Comparison of ENCODE assay signal across 18 cellular contexts in the genomic region with DNA sequence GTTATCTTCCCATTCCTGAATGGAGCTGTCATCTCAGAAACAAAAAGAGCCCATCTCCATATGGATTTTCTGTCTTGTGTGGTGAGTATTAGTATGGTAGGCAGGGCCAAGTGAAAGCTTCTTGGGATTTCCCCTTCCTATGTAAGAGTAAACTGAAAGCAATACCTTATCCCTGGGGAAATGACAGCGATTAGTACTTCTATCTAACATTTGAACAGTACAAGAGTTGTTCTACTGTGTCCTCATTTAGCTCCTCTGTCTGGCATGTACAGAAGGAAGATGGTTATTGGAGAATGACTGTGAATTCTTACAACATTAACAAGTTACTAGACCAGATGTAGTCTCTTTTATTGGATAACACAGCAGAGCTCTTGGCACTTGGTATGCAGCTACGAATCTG. TPM values are rescaled to one million over a fixed set of nuclear protein-coding genes. Genes with fewer than 3 reads are reported as not detected.
A peak's percentile ranks its signal among the peaks of the same experiment; 100 is the strongest.
DNase-seq lines count a peak whose midpoint lies in the region; ATAC-seq and TF ChIP-seq lines count a peak whose summit lies in the region.
"Had no signal": no experiment of that assay in that cellular context is flagged by ENCODE, and none has a peak within 500 bp of the region (broad histone marks: within the 10 kb centered on the region; RNA-seq: fewer than 3 reads in every experiment).

No MANE protein-coding gene starts in this region.

- no peak overlapping the region for H3K4me3 ChIP-seq in AG10803 (ENCODE audit: low read length)
- no peak overlapping the region for H3K4me3 ChIP-seq in choroid plexus epithelial cell (ENCODE audit: low read depth, low read length)
- H3K4me3 ChIP-seq in fibroblast of mammary gland (ENCODE audit: control insufficient read depth, low read depth, low read length) = no peak overlapping the region
- no peak overlapping the region for H3K4me3 ChIP-seq in osteoblast (ENCODE audit: insufficient read depth, low read length)
- H3K4me3 ChIP-seq: A549, BLaER1, GM12878 had no signal

- TF ChIP-seq CTCF in AG10803 (conservative IDR thresholded peaks at IDR 0.05; ENCODE audit: low read length) (no peak), choroid plexus epithelial cell (conservative IDR thresholded peaks at IDR 0.05; ENCODE audit: low read depth, low read length) (no peak), fibroblast of mammary gland (conservative IDR thresholded peaks at IDR 0.05; ENCODE audit: control insufficient read depth, insufficient read depth, low read depth, low read length) (no peak), osteoblast (IDR thresholded peaks at IDR 0.05; ENCODE audit: extremely low read depth, low read depth, low read length) (no peak)

- H3K27me3 ChIP-seq in osteoblast (ENCODE audit: insufficient read depth, low read length) = peaks cover 5% of the 10 kb centered on the region
- H3K27me3 ChIP-seq: BLaER1 had no signal

- H2AFZ ChIP-seq in osteoblast (ENCODE audit: low read length) = no peak overlapping the region

- ATAC-seq in HG02571 (IDR thresholded peaks at IDR 0.05; ENCODE audit: unreplicated experiment) = no peak
- ATAC-seq: A549, GM12878, HepG2 had no signal

- no peaks in the 10 kb centered on the region for H3K79me2 ChIP-seq in osteoblast (ENCODE audit: insufficient read depth, low read length)

- peak; percentile 14 for DNase-seq in NCI-H2171 treated with DMSO at 0.1 percent for 48 hours (lab: John Stamatoyannopoulos, UW)
- DNase-seq in NCI-H2171 (lab: John Stamatoyannopoulos, UW) = no peak
- peak; percentile 53 for DNase-seq in AG10803 (ENCODE audit: low read depth)
- peak; percentile 8 for DNase-seq in choroid plexus epithelial cell (ENCODE audit: low read depth)
- DNase-seq in fibroblast of mammary gland (ENCODE audit: low read depth) = peak; percentile 63
- no peak for DNase-seq in osteoblast (ENCODE audit: insufficient read length, low spot score, missing footprints)
- DNase-seq in NCI-H2029 treated with DMSO at 0.1 percent for 48 hours (lab: John Stamatoyannopoulos, UW) = no peak
- DNase-seq: CD4-positive, alpha-beta memory T cell; DND-41; EL; H9 had no signal

- H3K9me3 ChIP-seq in osteoblast (ENCODE audit: low read depth, low read length) = peaks cover 8% of the 10 kb centered on the region

- no peak overlapping the region for H3K4me2 ChIP-seq in osteoblast (ENCODE audit: insufficient read depth, low read length)
- H3K4me2 ChIP-seq: A549, BLaER1 had no signal

- no peaks in the 10 kb centered on the region for H3K36me3 ChIP-seq in osteoblast (ENCODE audit: insufficient read depth, low read length)

- no peaks in the 10 kb centered on the region for H4K20me1 ChIP-seq in osteoblast (ENCODE audit: insufficient read depth, low read length)
- H4K20me1 ChIP-seq: BLaER1 had no signal

- H3K4me1 ChIP-seq in osteoblast (ENCODE audit: insufficient read depth, low read length) = no peaks in the 10 kb centered on the region
- H3K4me1 ChIP-seq: A549, BLaER1 had no signal

- H3K27ac ChIP-seq in osteoblast (ENCODE audit: low read depth, low read length) = no peak overlapping the region
- H3K27ac ChIP-seq: 22Rv1, A549, BLaER1 had no signal

RNA-seq across cellular contexts. Expression of gene TRIL, which starts 17.9 kb away (rescaled TPM):
- 0.29 and 0.36 TPM in 2 replicates for total RNA-seq in osteoblast
- total RNA-seq: CD4-positive, alpha-beta memory T cell; G401; GM12878 had no signal

Comparison
In these comparisons a context has a peak if more than half of its experiments do, and no peak if none do; other contexts are left out.
1. DNase-seq: peak in NCI-H2171 treated with DMSO at 0.1 percent for 48 hours (single experiment), AG10803 (single experiment), choroid plexus epithelial cell (single experiment) and fibroblast of mammary gland (single experiment); none in NCI-H2171 (single experiment), osteoblast (single experiment) and NCI-H2029 treated with DMSO at 0.1 percent for 48 hours (single experiment).